1 cellular context compared by ENCODE assay signal in the genomic region with DNA sequence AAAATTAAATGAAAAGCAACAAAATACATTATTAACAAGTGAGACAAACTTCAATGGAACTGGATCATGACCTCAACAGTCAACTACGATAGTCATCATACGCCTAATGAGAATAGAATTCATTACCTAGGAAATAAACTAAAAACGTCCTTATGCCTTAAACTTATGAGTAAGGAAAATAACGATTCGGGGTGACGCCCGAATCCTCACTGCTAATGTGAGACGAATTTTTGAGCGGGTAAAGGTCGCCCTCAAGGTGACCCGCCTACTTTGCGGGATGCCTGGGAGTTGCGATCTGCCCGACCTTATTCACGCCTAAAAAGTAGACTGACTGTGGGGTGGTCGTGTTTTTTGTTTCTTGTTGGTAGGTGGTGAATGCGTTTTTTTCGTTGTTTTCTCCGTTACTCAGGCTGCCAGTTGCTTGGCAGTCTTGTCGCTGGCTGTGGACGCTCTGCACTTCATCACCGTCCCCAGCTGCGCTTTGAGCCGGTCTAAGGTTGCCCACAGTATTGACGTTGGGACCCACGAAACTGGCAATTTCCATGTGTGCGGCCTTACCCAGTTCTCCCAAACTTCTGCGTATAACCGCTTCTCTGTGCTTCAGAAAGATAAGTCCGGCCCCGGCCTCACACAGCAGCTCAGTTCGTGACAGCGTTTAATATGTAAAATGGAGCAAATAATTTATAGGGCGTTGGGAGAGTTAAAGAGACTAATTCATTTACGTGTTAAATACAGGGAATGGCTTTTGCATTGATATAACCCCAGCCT.
TF ChIP-seq lines count a peak whose summit lies in the region.

No MANE protein-coding gene starts in this region.

TF ChIP-seq in K562, 482 proteins besides CTCF, POLR2A, EP300 and RAD21 (continued from another document and continues in another):
- TF ChIP-seq FOXM1 (IDR thresholded peaks at IDR 0.05; ENCODE audit: low read depth) (no peak), FOXM1 (CRISPR knock-in tag; IDR thresholded peaks at IDR 0.05; ENCODE audit: low read depth) (peak; percentile 89; the same call in 1 of the 2 replicates), SPI1 (IDR thresholded peaks at IDR 0.05; ENCODE audit: borderline replicate concordance, low read depth, low read length) (peak; percentile 11; the same call in 1 of the 2 replicates), SMC3 (conservative IDR thresholded peaks at IDR 0.05; ENCODE audit: insufficient read depth, low read depth, low read length) (no peak), FOXP1 (CRISPR knock-in tag; IDR thresholded peaks at IDR 0.05) (peak; percentile 91; the same call in 1 of the 2 replicates), ETS2 (tag; IDR thresholded peaks at IDR 0.05; ENCODE audit: borderline replicate concordance, poor library complexity, severe bottlenecking) (no peak), SRSF7 (optimal IDR thresholded peaks at IDR 0.05; ENCODE audit: low read depth, low read length) (no peak), NR2C2 (CRISPR knock-in tag; IDR thresholded peaks at IDR 0.05) (peak; percentile 73), NR2C2 (tag; IDR thresholded peaks at IDR 0.05) (peak; percentile 90), ZNF445 (CRISPR knock-in tag; IDR thresholded peaks at IDR 0.05; ENCODE audit: low read depth) (peak; percentile 85; the same call in 1 of the 2 replicates), PCBP2 (IDR thresholded peaks at IDR 0.05; ENCODE audit: low read depth, low read length, poor library complexity, severe bottlenecking) (no peak), ZEB2 (IDR thresholded peaks at IDR 0.05) (no peak; the same call in 1 of the 2 replicates), SLC30A9 (CRISPR knock-in tag; IDR thresholded peaks at IDR 0.05) (no peak), RBBP5 (IDR thresholded peaks at IDR 0.05; ENCODE audit: borderline replicate concordance, insufficient read depth, low read length, poor library complexity, severe bottlenecking) (no peak), SRSF9 (IDR thresholded peaks at IDR 0.05; ENCODE audit: borderline replicate concordance, low read depth, low read length) (no peak), SMARCA5 (IDR thresholded peaks at IDR 0.05) (no peak), TGIF2 (CRISPR knock-in tag; IDR thresholded peaks at IDR 0.05) (0 out of 2 replicates have a peak, but pooled peaks have one; percentile 55), MEF2D (tag; conservative IDR thresholded peaks at IDR 0.05; ENCODE audit: low read depth) (peak; percentile 45; the same call in 1 of the 2 replicates), KAT7 (CRISPR knock-in tag; IDR thresholded peaks at IDR 0.05; ENCODE audit: borderline replicate concordance) (no peak; the same call in 1 of the 2 replicates), GTF2F1 (IDR thresholded peaks at IDR 0.05; ENCODE audit: low read depth, low read length) (peak; percentile 100), MYNN (IDR thresholded peaks at IDR 0.05) (peak; percentile 89; the same call in 1 of the 2 replicates), MYNN (CRISPR knock-in tag; IDR thresholded peaks at IDR 0.05) (no peak), PCBP1 (IDR thresholded peaks at IDR 0.05; ENCODE audit: low read depth, low read length, poor library complexity, severe bottlenecking) (peak; percentile 13), ZNF584 (CRISPR knock-in tag; IDR thresholded peaks at IDR 0.05; ENCODE audit: low read depth) (peak; percentile 66; the same call in 1 of the 2 replicates), CCAR2 (IDR thresholded peaks at IDR 0.05; ENCODE audit: low read depth, low read length) (0 out of 2 replicates have a peak, but pooled peaks have one; percentile 71), ARHGAP35 (IDR thresholded peaks at IDR 0.05; ENCODE audit: partially characterized antibody) (peak; percentile 99), ZNF764 (CRISPR knock-in tag; IDR thresholded peaks at IDR 0.05; ENCODE audit: low read depth) (peak; percentile 84), MTA2 (IDR thresholded peaks at IDR 0.05; ENCODE audit: low read depth) (no peak), TAF1 (IDR thresholded peaks at IDR 0.05; ENCODE audit: control insufficient read depth, extremely low read depth, insufficient read depth, low read length, severe bottlenecking) (peak; percentile 29), SMAD4 (CRISPR knock-in tag; conservative IDR thresholded peaks at IDR 0.05) (peak; percentile 21; the same call in 1 of the 2 replicates)
- TF ChIP-seq, protein P1, sequence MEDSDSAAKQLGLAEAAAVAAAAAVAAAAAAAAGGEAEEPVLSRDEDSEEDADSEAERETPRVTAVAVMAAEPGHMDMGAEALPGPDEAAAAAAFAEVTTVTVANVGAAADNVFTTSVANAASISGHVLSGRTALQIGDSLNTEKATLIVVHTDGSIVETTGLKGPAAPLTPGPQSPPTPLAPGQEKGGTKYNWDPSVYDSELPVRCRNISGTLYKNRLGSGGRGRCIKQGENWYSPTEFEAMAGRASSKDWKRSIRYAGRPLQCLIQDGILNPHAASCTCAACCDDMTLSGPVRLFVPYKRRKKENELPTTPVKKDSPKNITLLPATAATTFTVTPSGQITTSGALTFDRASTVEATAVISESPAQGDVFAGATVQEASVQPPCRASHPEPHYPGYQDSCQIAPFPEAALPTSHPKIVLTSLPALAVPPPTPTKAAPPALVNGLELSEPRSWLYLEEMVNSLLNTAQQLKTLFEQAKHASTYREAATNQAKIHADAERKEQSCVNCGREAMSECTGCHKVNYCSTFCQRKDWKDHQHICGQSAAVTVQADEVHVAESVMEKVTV (CRISPR knock-in tag; IDR thresholded peaks at IDR 0.05) = 0 out of 2 replicates have a peak, but pooled peaks have one; percentile 27
- TF ChIP-seq, protein P2, sequence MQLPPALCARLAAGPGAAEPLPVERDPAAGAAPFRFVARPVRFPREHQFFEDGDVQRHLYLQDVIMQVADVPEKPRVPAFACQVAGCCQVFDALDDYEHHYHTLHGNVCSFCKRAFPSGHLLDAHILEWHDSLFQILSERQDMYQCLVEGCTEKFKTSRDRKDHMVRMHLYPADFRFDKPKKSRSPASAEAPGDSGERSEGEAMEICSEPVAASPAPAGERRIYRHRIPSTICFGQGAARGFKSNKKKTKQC (CRISPR knock-in tag; IDR thresholded peaks at IDR 0.05) = peak; percentile 93
- TF ChIP-seq, protein P3, sequence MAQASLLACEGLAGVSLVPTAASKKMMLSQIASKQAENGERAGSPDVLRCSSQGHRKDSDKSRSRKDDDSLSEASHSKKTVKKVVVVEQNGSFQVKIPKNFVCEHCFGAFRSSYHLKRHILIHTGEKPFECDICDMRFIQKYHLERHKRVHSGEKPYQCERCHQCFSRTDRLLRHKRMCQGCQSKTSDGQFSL (CRISPR knock-in tag; IDR thresholded peaks at IDR 0.05) = no peak
- TF ChIP-seq, protein P3 (tag; IDR thresholded peaks at IDR 0.05) = no peak
- TF ChIP-seq, protein P4, sequence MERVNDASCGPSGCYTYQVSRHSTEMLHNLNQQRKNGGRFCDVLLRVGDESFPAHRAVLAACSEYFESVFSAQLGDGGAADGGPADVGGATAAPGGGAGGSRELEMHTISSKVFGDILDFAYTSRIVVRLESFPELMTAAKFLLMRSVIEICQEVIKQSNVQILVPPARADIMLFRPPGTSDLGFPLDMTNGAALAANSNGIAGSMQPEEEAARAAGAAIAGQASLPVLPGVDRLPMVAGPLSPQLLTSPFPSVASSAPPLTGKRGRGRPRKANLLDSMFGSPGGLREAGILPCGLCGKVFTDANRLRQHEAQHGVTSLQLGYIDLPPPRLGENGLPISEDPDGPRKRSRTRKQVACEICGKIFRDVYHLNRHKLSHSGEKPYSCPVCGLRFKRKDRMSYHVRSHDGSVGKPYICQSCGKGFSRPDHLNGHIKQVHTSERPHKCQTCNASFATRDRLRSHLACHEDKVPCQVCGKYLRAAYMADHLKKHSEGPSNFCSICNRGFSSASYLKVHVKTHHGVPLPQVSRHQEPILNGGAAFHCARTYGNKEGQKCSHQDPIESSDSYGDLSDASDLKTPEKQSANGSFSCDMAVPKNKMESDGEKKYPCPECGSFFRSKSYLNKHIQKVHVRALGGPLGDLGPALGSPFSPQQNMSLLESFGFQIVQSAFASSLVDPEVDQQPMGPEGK (CRISPR knock-in tag; IDR thresholded peaks at IDR 0.05; ENCODE audit: borderline replicate concordance) = peak; percentile 86; the same call in 1 of the 2 replicates
- TF ChIP-seq, protein P5, sequence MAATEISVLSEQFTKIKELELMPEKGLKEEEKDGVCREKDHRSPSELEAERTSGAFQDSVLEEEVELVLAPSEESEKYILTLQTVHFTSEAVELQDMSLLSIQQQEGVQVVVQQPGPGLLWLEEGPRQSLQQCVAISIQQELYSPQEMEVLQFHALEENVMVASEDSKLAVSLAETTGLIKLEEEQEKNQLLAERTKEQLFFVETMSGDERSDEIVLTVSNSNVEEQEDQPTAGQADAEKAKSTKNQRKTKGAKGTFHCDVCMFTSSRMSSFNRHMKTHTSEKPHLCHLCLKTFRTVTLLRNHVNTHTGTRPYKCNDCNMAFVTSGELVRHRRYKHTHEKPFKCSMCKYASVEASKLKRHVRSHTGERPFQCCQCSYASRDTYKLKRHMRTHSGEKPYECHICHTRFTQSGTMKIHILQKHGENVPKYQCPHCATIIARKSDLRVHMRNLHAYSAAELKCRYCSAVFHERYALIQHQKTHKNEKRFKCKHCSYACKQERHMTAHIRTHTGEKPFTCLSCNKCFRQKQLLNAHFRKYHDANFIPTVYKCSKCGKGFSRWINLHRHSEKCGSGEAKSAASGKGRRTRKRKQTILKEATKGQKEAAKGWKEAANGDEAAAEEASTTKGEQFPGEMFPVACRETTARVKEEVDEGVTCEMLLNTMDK (IDR thresholded peaks at IDR 0.05; ENCODE audit: borderline replicate concordance, insufficient read depth, low read depth, low read length, poor library complexity, severe bottlenecking) = peak; percentile 4
- TF ChIP-seq, protein P6, sequence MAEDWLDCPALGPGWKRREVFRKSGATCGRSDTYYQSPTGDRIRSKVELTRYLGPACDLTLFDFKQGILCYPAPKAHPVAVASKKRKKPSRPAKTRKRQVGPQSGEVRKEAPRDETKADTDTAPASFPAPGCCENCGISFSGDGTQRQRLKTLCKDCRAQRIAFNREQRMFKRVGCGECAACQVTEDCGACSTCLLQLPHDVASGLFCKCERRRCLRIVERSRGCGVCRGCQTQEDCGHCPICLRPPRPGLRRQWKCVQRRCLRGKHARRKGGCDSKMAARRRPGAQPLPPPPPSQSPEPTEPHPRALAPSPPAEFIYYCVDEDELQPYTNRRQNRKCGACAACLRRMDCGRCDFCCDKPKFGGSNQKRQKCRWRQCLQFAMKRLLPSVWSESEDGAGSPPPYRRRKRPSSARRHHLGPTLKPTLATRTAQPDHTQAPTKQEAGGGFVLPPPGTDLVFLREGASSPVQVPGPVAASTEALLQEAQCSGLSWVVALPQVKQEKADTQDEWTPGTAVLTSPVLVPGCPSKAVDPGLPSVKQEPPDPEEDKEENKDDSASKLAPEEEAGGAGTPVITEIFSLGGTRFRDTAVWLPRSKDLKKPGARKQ (CRISPR knock-in tag; IDR thresholded peaks at IDR 0.05) = no peak
- TF ChIP-seq, protein P7, sequence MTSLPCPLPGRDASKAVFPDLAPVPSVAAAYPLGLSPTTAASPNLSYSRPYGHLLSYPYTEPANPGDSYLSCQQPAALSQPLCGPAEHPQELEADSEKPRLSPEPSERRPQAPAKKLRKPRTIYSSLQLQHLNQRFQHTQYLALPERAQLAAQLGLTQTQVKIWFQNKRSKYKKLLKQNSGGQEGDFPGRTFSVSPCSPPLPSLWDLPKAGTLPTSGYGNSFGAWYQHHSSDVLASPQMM (CRISPR knock-in tag; IDR thresholded peaks at IDR 0.05) = peak; percentile 92
- TF ChIP-seq, protein P8, sequence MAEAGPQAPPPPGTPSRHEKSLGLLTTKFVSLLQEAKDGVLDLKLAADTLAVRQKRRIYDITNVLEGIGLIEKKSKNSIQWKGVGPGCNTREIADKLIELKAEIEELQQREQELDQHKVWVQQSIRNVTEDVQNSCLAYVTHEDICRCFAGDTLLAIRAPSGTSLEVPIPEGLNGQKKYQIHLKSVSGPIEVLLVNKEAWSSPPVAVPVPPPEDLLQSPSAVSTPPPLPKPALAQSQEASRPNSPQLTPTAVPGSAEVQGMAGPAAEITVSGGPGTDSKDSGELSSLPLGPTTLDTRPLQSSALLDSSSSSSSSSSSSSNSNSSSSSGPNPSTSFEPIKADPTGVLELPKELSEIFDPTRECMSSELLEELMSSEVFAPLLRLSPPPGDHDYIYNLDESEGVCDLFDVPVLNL (CRISPR knock-in tag; IDR thresholded peaks at IDR 0.05; ENCODE audit: low read depth) = no peak
- TF ChIP-seq, protein P9, sequence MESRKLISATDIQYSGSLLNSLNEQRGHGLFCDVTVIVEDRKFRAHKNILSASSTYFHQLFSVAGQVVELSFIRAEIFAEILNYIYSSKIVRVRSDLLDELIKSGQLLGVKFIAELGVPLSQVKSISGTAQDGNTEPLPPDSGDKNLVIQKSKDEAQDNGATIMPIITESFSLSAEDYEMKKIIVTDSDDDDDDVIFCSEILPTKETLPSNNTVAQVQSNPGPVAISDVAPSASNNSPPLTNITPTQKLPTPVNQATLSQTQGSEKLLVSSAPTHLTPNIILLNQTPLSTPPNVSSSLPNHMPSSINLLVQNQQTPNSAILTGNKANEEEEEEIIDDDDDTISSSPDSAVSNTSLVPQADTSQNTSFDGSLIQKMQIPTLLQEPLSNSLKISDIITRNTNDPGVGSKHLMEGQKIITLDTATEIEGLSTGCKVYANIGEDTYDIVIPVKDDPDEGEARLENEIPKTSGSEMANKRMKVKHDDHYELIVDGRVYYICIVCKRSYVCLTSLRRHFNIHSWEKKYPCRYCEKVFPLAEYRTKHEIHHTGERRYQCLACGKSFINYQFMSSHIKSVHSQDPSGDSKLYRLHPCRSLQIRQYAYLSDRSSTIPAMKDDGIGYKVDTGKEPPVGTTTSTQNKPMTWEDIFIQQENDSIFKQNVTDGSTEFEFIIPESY (CRISPR knock-in tag; IDR thresholded peaks at IDR 0.05) = peak; percentile 75
- TF ChIP-seq, protein P10, sequence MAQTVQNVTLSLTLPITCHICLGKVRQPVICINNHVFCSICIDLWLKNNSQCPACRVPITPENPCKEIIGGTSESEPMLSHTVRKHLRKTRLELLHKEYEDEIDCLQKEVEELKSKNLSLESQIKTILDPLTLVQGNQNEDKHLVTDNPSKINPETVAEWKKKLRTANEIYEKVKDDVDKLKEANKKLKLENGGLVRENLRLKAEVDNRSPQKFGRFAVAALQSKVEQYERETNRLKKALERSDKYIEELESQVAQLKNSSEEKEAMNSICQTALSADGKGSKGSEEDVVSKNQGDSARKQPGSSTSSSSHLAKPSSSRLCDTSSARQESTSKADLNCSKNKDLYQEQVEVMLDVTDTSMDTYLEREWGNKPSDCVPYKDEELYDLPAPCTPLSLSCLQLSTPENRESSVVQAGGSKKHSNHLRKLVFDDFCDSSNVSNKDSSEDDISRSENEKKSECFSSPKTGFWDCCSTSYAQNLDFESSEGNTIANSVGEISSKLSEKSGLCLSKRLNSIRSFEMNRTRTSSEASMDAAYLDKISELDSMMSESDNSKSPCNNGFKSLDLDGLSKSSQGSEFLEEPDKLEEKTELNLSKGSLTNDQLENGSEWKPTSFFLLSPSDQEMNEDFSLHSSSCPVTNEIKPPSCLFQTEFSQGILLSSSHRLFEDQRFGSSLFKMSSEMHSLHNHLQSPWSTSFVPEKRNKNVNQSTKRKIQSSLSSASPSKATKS (CRISPR knock-in tag; IDR thresholded peaks at IDR 0.05) = peak; percentile 70; the same call in 1 of the 2 replicates
